Comparison of ENCODE assay signal across 20 cellular contexts in the genomic region with DNA sequence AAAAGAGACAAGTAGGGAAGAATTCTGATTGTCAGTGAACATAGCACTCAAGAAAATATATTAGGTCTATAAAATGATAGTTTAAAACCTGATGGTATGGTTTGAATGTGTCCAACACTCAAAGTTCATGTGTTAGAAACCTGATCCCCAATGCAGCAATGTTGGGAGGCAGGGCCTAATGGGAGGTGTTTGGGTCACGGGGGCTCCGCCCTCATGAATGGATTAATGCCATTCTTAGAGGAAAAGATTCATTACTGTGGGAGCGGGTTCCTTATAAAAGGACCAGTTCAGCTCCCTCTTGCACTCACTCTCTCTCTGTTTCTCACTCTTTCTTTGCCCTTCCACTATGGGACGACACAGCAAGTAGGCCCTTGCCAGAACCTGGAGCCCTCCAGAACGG. TPM values are rescaled to one million over a fixed set of nuclear protein-coding genes. Genes with fewer than 3 reads are reported as not detected.
"Had no signal": no experiment of that assay in that cellular context is flagged by ENCODE, and none has a peak within 500 bp of the region (broad histone marks: within the 10 kb centered on the region; RNA-seq: fewer than 3 reads in every experiment).

No MANE protein-coding gene starts in this region.

- H3K27me3 ChIP-seq: neural progenitor cell, transverse colon had no signal

- H3K27me3 Mint-ChIP-seq: brain had no signal

- H3K9me3 Mint-ChIP-seq: activated naive CD4-positive, alpha-beta T cell treated with anti-CD3 and anti-CD28 coated beads, Interleukin-2, amount 50 U/mL, for 24 hours; activated T-helper 1 cell treated with anti-CD3 and anti-CD28 coated beads, Interleukin-12 subunit alpha, Interleukin-12 subunit beta, Interleukin-2, Interleukin-4 antibody, amounts not matched to agents 30 ng/mL and 10 ng/mL and 1 ng/mL, durations not matched to agents 14 hours and 24 hours and 36 hours; naive thymus-derived CD4-positive, alpha-beta T cell; neural progenitor cell; stimulated activated naive B cell treated with anti-CD40 and anti-IgM and Interleukin-4, amounts not matched to agents 10 μg/mL and 1 μg/mL and 100 μg/mL, for 72 hours had no signal

- H3K4me3 ChIP-seq: neural progenitor cell, transverse colon had no signal

- H3K27ac ChIP-seq: neural progenitor cell, transverse colon had no signal

- H3K4me1 Mint-ChIP-seq: activated naive CD4-positive, alpha-beta T cell treated with anti-CD3 and anti-CD28 coated beads, Interleukin-2, amount 50 U/mL, for 24 hours; naive thymus-derived CD4-positive, alpha-beta T cell; T-helper 17 cell had no signal

- H3K9ac ChIP-seq: neural progenitor cell had no signal

- ATAC-seq: activated CD8-positive, alpha-beta T cell treated with anti-CD3 and anti-CD28 coated beads, Interleukin-2, amount 10 ng/mL, durations not matched to agents 7 days and 5 days; left cardiac atrium; naive thymus-derived CD4-positive, alpha-beta T cell; stimulated activated naive B cell treated with anti-CD40 and anti-IgM and Interleukin-4, amounts not matched to agents 10 μg/mL and 1 μg/mL and 100 μg/mL, for 72 hours; T-helper 17 cell had no signal

- H3K27ac Mint-ChIP-seq: activated CD8-positive, alpha-beta T cell treated with anti-CD3 and anti-CD28 coated beads, Interleukin-2, amount 10 ng/mL, durations not matched to agents 7 days and 5 days; activated naive CD4-positive, alpha-beta T cell treated with anti-CD3 and anti-CD28 coated beads, Interleukin-2, amount 50 U/mL, for 24 hours; activated T-helper 1 cell treated with anti-CD3 and anti-CD28 coated beads, Interleukin-12 subunit alpha, Interleukin-12 subunit beta, Interleukin-2, Interleukin-4 antibody, amounts not matched to agents 30 ng/mL and 10 ng/mL and 1 ng/mL, durations not matched to agents 14 hours and 24 hours and 36 hours; naive thymus-derived CD4-positive, alpha-beta T cell; neural progenitor cell; progenitor cell of endocrine pancreas; stimulated activated naive B cell treated with anti-CD40 and anti-IgM and Interleukin-4, amounts not matched to agents 10 μg/mL and 1 μg/mL and 100 μg/mL, for 72 hours; T-helper 17 cell had no signal

- H3K36me3 Mint-ChIP-seq: activated naive CD4-positive, alpha-beta T cell treated with anti-CD3 and anti-CD28 coated beads, Interleukin-2, amount 50 U/mL, for 24 hours; brain; naive thymus-derived CD4-positive, alpha-beta T cell; neural progenitor cell; stimulated activated naive B cell treated with anti-CD40 and anti-IgM and Interleukin-4, amounts not matched to agents 10 μg/mL and 1 μg/mL and 100 μg/mL, for 72 hours had no signal

- H3K4me2 ChIP-seq: neural progenitor cell had no signal

- H3K36me3 ChIP-seq: neural progenitor cell, transverse colon had no signal

- DNase-seq: activated CD4-positive, alpha-beta T cell treated with anti-CD3 and anti-CD28 coated beads, Interleukin-2, amount 50 U/mL, for 1 hour; activated CD4-positive, CD25-positive, alpha-beta regulatory T cell treated with anti-CD3 and anti-CD28 coated beads, Interleukin-2, amount 50 U/mL, for 72 hours; activated CD8-positive, alpha-beta T cell treated with anti-CD3 and anti-CD28 coated beads, Interleukin-2, amount 10 ng/mL, durations not matched to agents 7 days and 5 days; activated gamma-delta T cell; aorta; erythroblast; hippocampal formation; left cardiac atrium; naive thymus-derived CD4-positive, alpha-beta T cell; retina; stimulated activated CD4-positive, alpha-beta T cell treated with anti-CD3 and anti-CD28 coated beads, Interleukin-2, amount 100 ng/mL, for 48 hours; stimulated activated CD8-positive, alpha-beta memory T cell treated with anti-CD3 and anti-CD28 coated beads, Interleukin-4, amount 100 ng/mL, for 48 hours; stimulated activated naive B cell treated with anti-CD40 and anti-IgM and Interleukin-4, amounts not matched to agents 10 μg/mL and 1 μg/mL and 100 μg/mL, for 72 hours; T-helper 17 cell; transverse colon had no signal

- H3K9me3 ChIP-seq: transverse colon had no signal

- H3K4me3 Mint-ChIP-seq: activated CD8-positive, alpha-beta T cell treated with anti-CD3 and anti-CD28 coated beads, Interleukin-2, amount 10 ng/mL, durations not matched to agents 7 days and 5 days; activated naive CD4-positive, alpha-beta T cell treated with anti-CD3 and anti-CD28 coated beads, Interleukin-2, amount 50 U/mL, for 24 hours; activated T-helper 1 cell treated with anti-CD3 and anti-CD28 coated beads, Interleukin-12 subunit alpha, Interleukin-12 subunit beta, Interleukin-2, Interleukin-4 antibody, amounts not matched to agents 30 ng/mL and 10 ng/mL and 1 ng/mL, durations not matched to agents 14 hours and 24 hours and 36 hours; brain; naive thymus-derived CD4-positive, alpha-beta T cell; neural progenitor cell; stimulated activated naive B cell treated with anti-CD40 and anti-IgM and Interleukin-4, amounts not matched to agents 10 μg/mL and 1 μg/mL and 100 μg/mL, for 72 hours; T-helper 17 cell had no signal

RNA-seq across cellular contexts. Expression of a gene that starts 41.5 kb away (rescaled TPM):
- total RNA-seq: activated CD8-positive, alpha-beta T cell treated with anti-CD3 and anti-CD28 coated beads, Interleukin-2, amount 10 ng/mL, durations not matched to agents 7 days and 5 days; T-helper 17 cell had no signal
